Comparison of ENCODE assay signal across 2 cellular contexts in the genomic region with DNA sequence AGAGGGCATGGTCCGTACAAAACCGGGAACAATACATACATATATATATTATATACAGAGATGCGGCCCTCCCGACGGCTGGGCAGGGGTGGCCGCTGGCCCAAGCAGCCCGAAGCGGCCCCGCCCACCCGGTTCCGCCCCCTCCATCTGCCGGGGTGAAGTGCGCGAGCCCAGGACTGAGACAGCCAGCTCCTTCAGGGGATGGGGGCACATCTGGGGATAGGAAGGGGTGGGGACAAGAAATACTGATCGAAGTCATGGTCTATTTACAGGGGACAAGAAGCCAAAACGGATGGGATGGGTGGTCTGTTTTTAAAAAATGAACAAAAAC.
TF ChIP-seq lines count a peak whose summit lies in the region.

No MANE protein-coding gene starts in this region.

TF ChIP-seq in SK-N-SH, 30 proteins besides CTCF, POLR2A, EP300 and RAD21 (continued from another document):
- no peak for TF ChIP-seq TAF1 (IDR thresholded peaks at IDR 0.05; ENCODE audit: borderline replicate concordance, low read depth, low read length)
- no peak for TF ChIP-seq ELF1 (IDR thresholded peaks at IDR 0.05)
- no peak for TF ChIP-seq NFIC (IDR thresholded peaks at IDR 0.05; ENCODE audit: borderline replicate concordance)
- no peak for TF ChIP-seq JUND (IDR thresholded peaks at IDR 0.05)
- no peak for TF ChIP-seq POLR2AphosphoS5 (IDR thresholded peaks at IDR 0.05; ENCODE audit: low read depth, low read length)
- TF ChIP-seq MXI1 (IDR thresholded peaks at IDR 0.05; ENCODE audit: low read depth, low read length): no peak
- TF ChIP-seq, protein P1, sequence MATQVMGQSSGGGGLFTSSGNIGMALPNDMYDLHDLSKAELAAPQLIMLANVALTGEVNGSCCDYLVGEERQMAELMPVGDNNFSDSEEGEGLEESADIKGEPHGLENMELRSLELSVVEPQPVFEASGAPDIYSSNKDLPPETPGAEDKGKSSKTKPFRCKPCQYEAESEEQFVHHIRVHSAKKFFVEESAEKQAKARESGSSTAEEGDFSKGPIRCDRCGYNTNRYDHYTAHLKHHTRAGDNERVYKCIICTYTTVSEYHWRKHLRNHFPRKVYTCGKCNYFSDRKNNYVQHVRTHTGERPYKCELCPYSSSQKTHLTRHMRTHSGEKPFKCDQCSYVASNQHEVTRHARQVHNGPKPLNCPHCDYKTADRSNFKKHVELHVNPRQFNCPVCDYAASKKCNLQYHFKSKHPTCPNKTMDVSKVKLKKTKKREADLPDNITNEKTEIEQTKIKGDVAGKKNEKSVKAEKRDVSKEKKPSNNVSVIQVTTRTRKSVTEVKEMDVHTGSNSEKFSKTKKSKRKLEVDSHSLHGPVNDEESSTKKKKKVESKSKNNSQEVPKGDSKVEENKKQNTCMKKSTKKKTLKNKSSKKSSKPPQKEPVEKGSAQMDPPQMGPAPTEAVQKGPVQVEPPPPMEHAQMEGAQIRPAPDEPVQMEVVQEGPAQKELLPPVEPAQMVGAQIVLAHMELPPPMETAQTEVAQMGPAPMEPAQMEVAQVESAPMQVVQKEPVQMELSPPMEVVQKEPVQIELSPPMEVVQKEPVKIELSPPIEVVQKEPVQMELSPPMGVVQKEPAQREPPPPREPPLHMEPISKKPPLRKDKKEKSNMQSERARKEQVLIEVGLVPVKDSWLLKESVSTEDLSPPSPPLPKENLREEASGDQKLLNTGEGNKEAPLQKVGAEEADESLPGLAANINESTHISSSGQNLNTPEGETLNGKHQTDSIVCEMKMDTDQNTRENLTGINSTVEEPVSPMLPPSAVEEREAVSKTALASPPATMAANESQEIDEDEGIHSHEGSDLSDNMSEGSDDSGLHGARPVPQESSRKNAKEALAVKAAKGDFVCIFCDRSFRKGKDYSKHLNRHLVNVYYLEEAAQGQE (IDR thresholded peaks at IDR 0.05; ENCODE audit: low read depth, low read length): no peak
- no peak for TF ChIP-seq RFX5 (IDR thresholded peaks at IDR 0.05; ENCODE audit: low read length)
- TF ChIP-seq USF1 (IDR thresholded peaks at IDR 0.05; ENCODE audit: borderline replicate concordance, low read depth): no peak

TF ChIP-seq in SK-N-SH treated with all-trans-retinoic acid at 6 μM for 48 hours, 23 proteins besides CTCF, POLR2A, EP300 and RAD21 (continued from another document):
- TF ChIP-seq TSHZ2 (CRISPR knock-in tag; IDR thresholded peaks at IDR 0.05) (no peak), ZFP3 (CRISPR knock-in tag; IDR thresholded peaks at IDR 0.05) (no peak), CSDC2 (CRISPR knock-in tag; IDR thresholded peaks at IDR 0.05) (no peak), ARNTL (CRISPR knock-in tag; IDR thresholded peaks at IDR 0.05; ENCODE audit: borderline replicate concordance, low read depth) (no peak), PPARA (CRISPR knock-in tag; IDR thresholded peaks at IDR 0.05; ENCODE audit: borderline replicate concordance) (no peak), ZNF8 (CRISPR knock-in tag; IDR thresholded peaks at IDR 0.05) (no peak), ZFP30 (CRISPR knock-in tag; IDR thresholded peaks at IDR 0.05) (no peak), BACH2 (CRISPR knock-in tag; IDR thresholded peaks at IDR 0.05; ENCODE audit: borderline replicate concordance) (no peak), ZNF70 (CRISPR knock-in tag; IDR thresholded peaks at IDR 0.05) (no peak), GLIS3 (CRISPR knock-in tag; IDR thresholded peaks at IDR 0.05) (no peak), OSR1 (CRISPR knock-in tag; IDR thresholded peaks at IDR 0.05) (no peak)
- TF ChIP-seq, protein P2, sequence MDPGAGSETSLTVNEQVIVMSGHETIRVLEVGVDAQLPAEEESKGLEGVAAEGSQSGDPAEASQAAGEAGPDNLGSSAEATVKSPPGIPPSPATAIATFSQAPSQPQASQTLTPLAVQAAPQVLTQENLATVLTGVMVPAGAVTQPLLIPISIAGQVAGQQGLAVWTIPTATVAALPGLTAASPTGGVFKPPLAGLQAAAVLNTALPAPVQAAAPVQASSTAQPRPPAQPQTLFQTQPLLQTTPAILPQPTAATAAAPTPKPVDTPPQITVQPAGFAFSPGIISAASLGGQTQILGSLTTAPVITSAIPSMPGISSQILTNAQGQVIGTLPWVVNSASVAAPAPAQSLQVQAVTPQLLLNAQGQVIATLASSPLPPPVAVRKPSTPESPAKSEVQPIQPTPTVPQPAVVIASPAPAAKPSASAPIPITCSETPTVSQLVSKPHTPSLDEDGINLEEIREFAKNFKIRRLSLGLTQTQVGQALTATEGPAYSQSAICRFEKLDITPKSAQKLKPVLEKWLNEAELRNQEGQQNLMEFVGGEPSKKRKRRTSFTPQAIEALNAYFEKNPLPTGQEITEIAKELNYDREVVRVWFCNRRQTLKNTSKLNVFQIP (CRISPR knock-in tag; IDR thresholded peaks at IDR 0.05; ENCODE audit: borderline replicate concordance, low read depth): no peak
